In the genomic region with DNA sequence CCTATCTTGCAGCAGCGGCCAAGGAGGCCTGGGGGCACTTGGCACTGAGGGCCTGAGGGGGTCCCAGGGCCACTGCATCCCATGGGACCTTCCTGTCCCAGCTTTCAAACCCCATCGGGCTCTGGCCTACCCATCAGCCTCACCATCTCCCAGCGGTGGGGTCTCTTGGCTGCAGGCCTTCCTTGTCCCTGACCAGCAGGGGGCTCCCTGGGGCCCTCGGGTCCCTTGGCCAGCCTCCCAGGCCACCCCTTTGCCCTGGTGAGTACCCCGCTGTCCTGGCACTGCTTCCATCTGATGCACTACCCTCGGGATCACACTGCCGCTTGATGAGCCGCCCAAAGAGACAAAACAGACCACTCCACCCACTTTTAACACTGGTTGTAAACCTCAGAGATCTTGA, we compare ENCODE assay signal across 8 cellular contexts. TPM values are rescaled to one million over a fixed set of nuclear protein-coding genes. Genes with fewer than 3 reads are reported as not detected.
DNase-seq lines count a peak whose midpoint lies in the region; ATAC-seq and TF ChIP-seq lines count a peak whose summit lies in the region.

No MANE protein-coding gene starts in this region.

- H3K27ac ChIP-seq in H9 (ENCODE audit: insufficient read length, low read depth, low read length): no peak overlapping the region

- H3K4me1 ChIP-seq in H9 (ENCODE audit: insufficient read depth, low read length): no peaks in the 10 kb centered on the region

- no peaks in the 10 kb centered on the region for H3K79me1 ChIP-seq in H9 (ENCODE audit: insufficient read depth, low read depth, low read length, poor library complexity, severe bottlenecking)

- no peaks in the 10 kb centered on the region for H3K27me3 ChIP-seq in H9 (ENCODE audit: insufficient read depth, low read length)

- no peak overlapping the region for H3K18ac ChIP-seq in H9 (ENCODE audit: insufficient read length, low read depth, low read length)

- H3K79me2 ChIP-seq in H9 (ENCODE audit: insufficient read depth, low read length): no peaks in the 10 kb centered on the region

- TF ChIP-seq CTCF in CD14-positive monocyte (IDR thresholded peaks at IDR 0.05) (peak; percentile 28), H9 (conservative IDR thresholded peaks at IDR 0.05) (peak; percentile 67)

- no peaks in the 10 kb centered on the region for H3K9me3 ChIP-seq in H9 (ENCODE audit: control insufficient read depth, low read depth, low read length)

- no peak overlapping the region for H2AK5ac ChIP-seq in H9 (ENCODE audit: insufficient read length, low read length)

- H3K4me3 Mint-ChIP-seq in CD14-positive monocyte: no peak overlapping the region
- H3K4me3 Mint-ChIP-seq in H9: no peak overlapping the region

- H3K14ac ChIP-seq in H9 (ENCODE audit: insufficient read depth, low read length): no peak overlapping the region

- no peak overlapping the region for H4K91ac ChIP-seq in H9 (ENCODE audit: insufficient read length, low read depth, low read length)

- peaks cover 3% of the 10 kb centered on the region for H4K20me1 ChIP-seq in H9 (ENCODE audit: control insufficient read depth, insufficient read depth, insufficient read length)

- H4K5ac ChIP-seq in H9 (ENCODE audit: insufficient read length, low read depth, low read length): no peak overlapping the region

- H3K4ac ChIP-seq in H9 (ENCODE audit: low read depth, low read length): no peak overlapping the region

- no peak overlapping the region for H2BK5ac ChIP-seq in H9 (ENCODE audit: insufficient read length, low read length)

- H2BK15ac ChIP-seq in H9 (ENCODE audit: low read depth, low read length): no peak overlapping the region

- H2AFZ ChIP-seq in H9 (ENCODE audit: low read length): no peak overlapping the region

- no peak overlapping the region for H3K9ac ChIP-seq in H9 (ENCODE audit: extremely low read depth, insufficient read length, low read length)

- H4K8ac ChIP-seq in H9 (replicated peaks; ENCODE audit: insufficient read length, low read depth, low read length): no peak overlapping the region

- WGBS in H9 (ENCODE audit: extremely low coverage, insufficient read length, low lambda C conversion rate): no CpG with 5 or more reads among the region's 8 CpGs

- no peak overlapping the region for H2BK20ac ChIP-seq in H9 (ENCODE audit: low read depth, low read length, poor library complexity, severe bottlenecking)

- H3K27ac Mint-ChIP-seq in CD14-positive monocyte (no peak overlapping the region), H9 (no peak overlapping the region; a peak in 1 of 7 replicates)

- H2BK12ac ChIP-seq in H9 (ENCODE audit: insufficient read length, low read depth, low read length): no peak overlapping the region

- no peaks in the 10 kb centered on the region for H3K23me2 ChIP-seq in H9 (ENCODE audit: insufficient read length, low read depth, low read length, poor library complexity, severe bottlenecking)

- H3K9me3 Mint-ChIP-seq in CD14-positive monocyte (peaks cover 0 to 3% (median 0%) of the 10 kb centered on the region in 7 donors), H9 (no peaks in the 10 kb centered on the region; a peak in 1 of 5 replicates)

- H3K4me1 Mint-ChIP-seq in CD14-positive monocyte (peaks cover 3% of the 10 kb centered on the region), H9 (peaks cover 2 to 5% of the 10 kb centered on the region in 2 experiments; a peak in 1 of 4 replicates)

- H3K56ac ChIP-seq in H9 (ENCODE audit: insufficient read length, low read depth, low read length): no peak overlapping the region

- H3K36me3 Mint-ChIP-seq in CD14-positive monocyte (no peaks in the 10 kb centered on the region), H9 (ENCODE audit: insufficient read depth in 1 of 3, low read depth in 3 of 3) (peaks cover 0 to 1% (median 0%) of the 10 kb centered on the region in 3 experiments; a peak in 1 of 7 replicates)

- no peak for ATAC-seq in GM21381 (IDR thresholded peaks at IDR 0.05; ENCODE audit: unreplicated experiment)
- ATAC-seq in HG03460 (IDR thresholded peaks at IDR 0.05; ENCODE audit: unreplicated experiment): no peak
- ATAC-seq in GM21576 (IDR thresholded peaks at IDR 0.05; ENCODE audit: unreplicated experiment): no peak
- no peak for ATAC-seq in HG03571 (IDR thresholded peaks at IDR 0.05; ENCODE audit: unreplicated experiment)

- no peak overlapping the region for H3K4me2 ChIP-seq in H9 (ENCODE audit: insufficient read depth, insufficient read length, low read length)

- no peak overlapping the region for H3T11ph ChIP-seq in H9 (ENCODE audit: low read length)

- H3K23ac ChIP-seq in H9 (ENCODE audit: insufficient read length, low read depth, low read length): no peak overlapping the region

- intact Hi-C loops in CD14-positive monocyte (cut with micrococcal nuclease): loop anchor here in 1 of 2 donors (5.0 kb wide), 1 partner anchor 233 kb away; no protein-coding TSS in a partner anchor

- no peak overlapping the region for H2BK120ac ChIP-seq in H9 (ENCODE audit: low read depth, low read length, poor library complexity, severe bottlenecking)

- H3K27me3 Mint-ChIP-seq in CD14-positive monocyte (ENCODE audit: low read depth in 3 of 3): peaks cover 1 to 3% (median 2%) of the 10 kb centered on the region in 3 donors
- peaks cover 1% of the 10 kb centered on the region for H3K27me3 Mint-ChIP-seq in H9 (ENCODE audit: low read depth)

- DNase-seq in CD14-positive monocyte (ENCODE audit: low spot score) (no peak), H9 (peak; percentile 66), hepatic stellate cell (ENCODE audit: low spot score) (peak; percentile 56)
- peak; percentile 43 to 53 for DNase-seq in activated CD4-positive, alpha-beta T cell treated with anti-CD3 and anti-CD28 coated beads, Interleukin-2, amount 50 U/mL, for 48 hours

RNA-seq across cellular contexts. Expression of a gene that starts 43.5 kb away (rescaled TPM):
- 10 to 100 TPM; 26.4 to 35.2 TPM for polyA plus RNA-seq in CD14-positive monocyte
- total RNA-seq in H9 (2021): 104 and 105 TPM in 2 replicates

RNA-seq across cellular contexts. Expression of a gene that starts 55.0 kb away (rescaled TPM):
- not detected for polyA plus RNA-seq in CD14-positive monocyte
- 0.90 and 0.98 TPM in 2 replicates for total RNA-seq in H9 (2021)
